27 cellular contexts compared by ENCODE assay signal in genomic region chr14:89260898-89261297, GRCh38.
"Had no signal": no experiment of that assay in that cellular context is flagged by ENCODE, and none has a peak within 500 bp of the region (broad histone marks: within the 10 kb centered on the region; RNA-seq: fewer than 3 reads in every experiment).

No MANE protein-coding gene starts in this region.

- H3K9me3 ChIP-seq: Peyer's patch, SJCRH30, SK-N-SH had no signal

- H3K9me3 Mint-ChIP-seq: activated CD4-positive, alpha-beta memory T cell treated with anti-CD3 and anti-CD28 coated beads, Interleukin-2, amount 10 ng/mL, durations not matched to agents 7 days and 5 days; activated T-cell treated with anti-CD3 and anti-CD28 coated beads, Interleukin-2, amount 50 U/mL, for 24 hours; activated T-helper 1 cell treated with anti-CD3 and anti-CD28 coated beads, Interleukin-12 subunit alpha, Interleukin-12 subunit beta, Interleukin-2, Interleukin-4 antibody, amounts not matched to agents 30 ng/mL and 10 ng/mL and 1 ng/mL, durations not matched to agents 14 hours and 24 hours and 36 hours had no signal

- DNase-seq: activated CD4-positive, alpha-beta memory T cell treated with anti-CD3 and anti-CD28 coated beads, Interleukin-2, amount 10 ng/mL, durations not matched to agents 7 days and 5 days; activated CD4-positive, alpha-beta T cell treated with anti-CD3 and anti-CD28 coated beads for 36 hours; activated CD4-positive, alpha-beta T cell treated with anti-CD3 and anti-CD28 coated beads, Interleukin-2, amount 50 U/mL, for 1 hour; activated effector memory CD4-positive, alpha-beta T cell treated with Interleukin-2 at 50 U/mL for 16 hours; activated naive CD4-positive, alpha-beta T cell; activated T-cell treated with anti-CD3 and anti-CD28 coated beads, Interleukin-2, amount 50 U/mL, for 24 hours; amygdala; brain microvascular endothelial cell; KG1; NCI-H1092; NCI-H1417; NCI-H1930; NCI-H2107; NCI-H510A treated with DMSO at 0.1 percent for 48 hours; NCI-H69; NK-92 treated with Interleukin-12 subunit alpha and Interleukin-12 subunit beta, amount 100 ng/mL, for 24 hours; OCI-M1; Peyer's patch; Right ventricle myocardium superior; SJCRH30; SK-N-SH; T-helper 1 cell had no signal

- H3K36me3 ChIP-seq: brain microvascular endothelial cell, cardiac muscle cell, SJCRH30 had no signal

- H3K27ac ChIP-seq: brain microvascular endothelial cell, cardiac muscle cell, Peyer's patch, RWPE1, SJCRH30, VCaP had no signal

- H3K4me1 ChIP-seq: Peyer's patch had no signal

- H3K27me3 ChIP-seq: brain microvascular endothelial cell, cardiac muscle cell, Peyer's patch, SJCRH30 had no signal

- H3K27me3 Mint-ChIP-seq: activated CD4-positive, alpha-beta memory T cell treated with anti-CD3 and anti-CD28 coated beads, Interleukin-2, amount 10 ng/mL, durations not matched to agents 7 days and 5 days; activated CD4-positive, alpha-beta T cell treated with anti-CD3 and anti-CD28 coated beads for 36 hours; activated naive CD8-positive, alpha-beta T cell; activated T-cell treated with anti-CD3 and anti-CD28 coated beads, Interleukin-2, amount 50 U/mL, for 24 hours had no signal

- H3K4me3 ChIP-seq: cardiac muscle cell, Peyer's patch, SJCRH30 had no signal

- H3K27ac Mint-ChIP-seq: activated CD4-positive, alpha-beta memory T cell treated with anti-CD3 and anti-CD28 coated beads, Interleukin-2, amount 10 ng/mL, durations not matched to agents 7 days and 5 days; activated naive CD8-positive, alpha-beta T cell; activated T-helper 1 cell treated with anti-CD3 and anti-CD28 coated beads, Interleukin-12 subunit alpha, Interleukin-12 subunit beta, Interleukin-2, Interleukin-4 antibody, amounts not matched to agents 30 ng/mL and 10 ng/mL and 1 ng/mL, durations not matched to agents 14 hours and 24 hours and 36 hours had no signal

- H3K4me1 Mint-ChIP-seq: activated CD4-positive, alpha-beta memory T cell treated with anti-CD3 and anti-CD28 coated beads, Interleukin-2, amount 10 ng/mL, durations not matched to agents 7 days and 5 days had no signal

- H3K4me3 Mint-ChIP-seq: activated CD4-positive, alpha-beta memory T cell treated with anti-CD3 and anti-CD28 coated beads, Interleukin-2, amount 10 ng/mL, durations not matched to agents 7 days and 5 days; activated CD4-positive, alpha-beta T cell treated with anti-CD3 and anti-CD28 coated beads for 36 hours; activated naive CD8-positive, alpha-beta T cell; activated T-cell treated with anti-CD3 and anti-CD28 coated beads, Interleukin-2, amount 50 U/mL, for 24 hours; activated T-helper 1 cell treated with anti-CD3 and anti-CD28 coated beads, Interleukin-12 subunit alpha, Interleukin-12 subunit beta, Interleukin-2, Interleukin-4 antibody, amounts not matched to agents 30 ng/mL and 10 ng/mL and 1 ng/mL, durations not matched to agents 14 hours and 24 hours and 36 hours had no signal

- ATAC-seq: activated CD4-positive, alpha-beta T cell treated with anti-CD3 and anti-CD28 coated beads for 36 hours had no signal
